Comparison of ENCODE assay signal across 1 cellular context in genomic region chr6:30515967-30516753, GRCh38.
TF ChIP-seq lines count a peak whose summit lies in the region.

No MANE protein-coding gene starts in this region.

TF ChIP-seq in HepG2, 621 proteins besides CTCF, POLR2A, EP300 and RAD21 (continued from another document):
- TF ChIP-seq TCF12 (IDR thresholded peaks at IDR 0.05) (no peak), TCF12 (CRISPR knock-in tag; IDR thresholded peaks at IDR 0.05) (peak; percentile 43; the same call in 1 of the 2 replicates), EHMT2 (IDR thresholded peaks at IDR 0.05; ENCODE audit: borderline replicate concordance, low read depth, low read length) (no peak), ZNF652 (CRISPR knock-in tag; IDR thresholded peaks at IDR 0.05; ENCODE audit: borderline replicate concordance, low read depth) (no peak), SIX4 (CRISPR knock-in tag; IDR thresholded peaks at IDR 0.05) (peak; percentile 72), ZNF431 (CRISPR knock-in tag; IDR thresholded peaks at IDR 0.05; ENCODE audit: borderline replicate concordance, low read depth) (peak; percentile 33; the same call in 1 of the 2 replicates), GPBP1L1 (CRISPR knock-in tag; IDR thresholded peaks at IDR 0.05) (no peak), ZNF670 (CRISPR knock-in tag; IDR thresholded peaks at IDR 0.05; ENCODE audit: borderline replicate concordance) (peak; percentile 91), ZSCAN9 (CRISPR knock-in tag; IDR thresholded peaks at IDR 0.05; ENCODE audit: borderline replicate concordance) (no peak; the same call in 1 of the 2 replicates), HOXA7 (CRISPR knock-in tag; IDR thresholded peaks at IDR 0.05) (no peak), CREB3 (CRISPR knock-in tag; IDR thresholded peaks at IDR 0.05) (0 out of 2 replicates have a peak, but pooled peaks have one; percentile 21), FOXK1 (CRISPR knock-in tag; IDR thresholded peaks at IDR 0.05; ENCODE audit: borderline replicate concordance, low read depth) (peak; percentile 93), ZNF124 (CRISPR knock-in tag; IDR thresholded peaks at IDR 0.05) (0 out of 2 replicates have a peak, but pooled peaks have one; percentile 58), NFE2 (CRISPR knock-in tag; IDR thresholded peaks at IDR 0.05) (no peak)
- TF ChIP-seq, protein P1, sequence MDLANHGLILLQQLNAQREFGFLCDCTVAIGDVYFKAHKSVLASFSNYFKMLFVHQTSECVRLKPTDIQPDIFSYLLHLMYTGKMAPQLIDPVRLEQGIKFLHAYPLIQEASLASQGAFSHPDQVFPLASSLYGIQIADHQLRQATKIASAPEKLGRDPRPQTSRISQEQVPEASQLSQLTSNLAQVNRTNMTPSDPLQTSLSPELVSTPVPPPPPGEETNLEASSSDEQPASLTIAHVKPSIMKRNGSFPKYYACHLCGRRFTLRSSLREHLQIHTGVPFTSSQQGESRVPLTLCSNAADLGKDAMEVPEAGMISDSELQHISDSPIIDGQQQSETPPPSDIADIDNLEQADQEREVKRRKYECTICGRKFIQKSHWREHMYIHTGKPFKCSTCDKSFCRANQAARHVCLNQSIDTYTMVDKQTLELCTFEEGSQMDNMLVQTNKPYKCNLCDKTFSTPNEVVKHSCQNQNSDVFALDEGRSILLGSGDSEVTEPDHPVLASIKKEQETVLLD (CRISPR knock-in tag; IDR thresholded peaks at IDR 0.05; ENCODE audit: low read depth), result peak; percentile 41; the same call in 1 of the 2 replicates
TF ChIP-seq in HepG2: peak in this region for 259.
